Comparison of ENCODE assay signal across 10 cellular contexts in genomic region chr2:216746268-216746667, GRCh38. TPM values are rescaled to one million over a fixed set of nuclear protein-coding genes. Genes with fewer than 3 reads are reported as not detected.
DNase-seq lines count a peak whose midpoint lies in the region; ATAC-seq, FAIRE-seq and TF ChIP-seq lines count a peak whose summit lies in the region.
"Not testable (repeated sequence)": the region's sequence is repeated elsewhere in the genome, so short reads cannot be mapped to it uniquely, and the experiment has no call there.
"Had no signal": no experiment of that assay in that cellular context is flagged by ENCODE, and none has a peak within 500 bp of the region (broad histone marks: within the 10 kb centered on the region; RNA-seq: fewer than 3 reads in every experiment).

No MANE protein-coding gene starts in this region.

- not testable (repeated sequence) for H3K27me3 ChIP-seq in DOHH2 (ENCODE audit: control insufficient read depth, low read length); SK-N-SH (ENCODE audit: insufficient read depth)
- H3K27me3 ChIP-seq in K562 (ENCODE audit: control insufficient read depth in 2 of 2, insufficient read depth in 2 of 2, low read length in 2 of 2) (peaks cover 1 to 10% of the 10 kb centered on the region in 2 experiments; a peak in 4 of 5 replicates), foreskin keratinocyte (peaks cover 11% of the 10 kb centered on the region)

- H2AFZ ChIP-seq in SK-N-SH (ENCODE audit: low read depth); K562 (ENCODE audit: low read depth, low read length): not testable (repeated sequence)

- not testable (repeated sequence) for H3K36me3 ChIP-seq in DOHH2 (ENCODE audit: control insufficient read depth, low read length); SK-N-SH (replicated peaks in 1 of 2; ENCODE audit: control insufficient read depth in 1 of 2, insufficient read depth in 2 of 2, low read length in 1 of 2); K562 (ENCODE audit: control insufficient read depth, insufficient read depth, low read length)

- ATAC-seq in K562, foreskin keratinocyte: not testable (repeated sequence)

- POLR2A ChIA-PET in SK-N-SH (lab: Yijun Ruan, JAX); K562 (lab: Yijun Ruan, JAX): not testable (repeated sequence)

- in situ Hi-C loops in GM13977 (cut with MboI; ENCODE audit: low pct_unique_long_range_greater_than_20kb, low sequenced_read_pairs, unreplicated experiment); KBM-7 (cut with MboI; ENCODE audit: low pct_unique_long_range_greater_than_20kb, low sequenced_read_pairs); K562 (cut with MboI): not testable (repeated sequence)

- H3K79me2 ChIP-seq in DOHH2 (ENCODE audit: control insufficient read depth, low read length); SK-N-SH (ENCODE audit: insufficient read depth); K562 (ENCODE audit: control insufficient read depth, insufficient read depth, low read length): not testable (repeated sequence)

- not testable (repeated sequence) for H3K4me3 ChIP-seq in DOHH2 (ENCODE audit: low read length); SK-N-SH (ENCODE audit: low read depth in 2 of 2, low read length in 1 of 2); K562

- H3F3A ChIP-seq in DOHH2 (ENCODE audit: control insufficient read depth, insufficient read depth); SK-N-SH (replicated peaks; ENCODE audit: insufficient read depth): not testable (repeated sequence)

- not testable (repeated sequence) for DNase-seq in GM13977 (ENCODE audit: low spot score); SK-N-SH; K562 (ENCODE audit: extremely low read depth in 1 of 4, low spot score in 3 of 4); foreskin keratinocyte
- peak; percentile 4 for DNase-seq in KBM-7
- peak; percentile 30 for DNase-seq in NCI-H82 (lab: John Stamatoyannopoulos, UW)
- DNase-seq in stimulated activated CD8-positive, alpha-beta memory T cell treated with anti-CD3 and anti-CD28 coated beads, Interleukin-4, amount 100 ng/mL, for 48 hours = peak; percentile 29

- not testable (repeated sequence) for H3K9me1 ChIP-seq in K562 (ENCODE audit: control insufficient read depth, insufficient read depth, low read length)

- TF ChIP-seq CTCF in DOHH2 (IDR thresholded peaks at IDR 0.05; ENCODE audit: low read depth, low read length, poor library complexity, severe bottlenecking) (peak; percentile 51), GM13977 (IDR thresholded peaks at IDR 0.05; ENCODE audit: extremely low read depth, insufficient read depth, missing control alignments) (peak; percentile 13), SK-N-SH (IDR thresholded peaks at IDR 0.05) (0 out of 2 replicates have a peak, but pooled peaks have one; percentile 22), K562 (IDR thresholded peaks at IDR 0.05 in 2 of 3, conservative IDR thresholded peaks at IDR 0.05 in 1 of 3; ENCODE audit: insufficient read depth in 2 of 3, low read depth in 1 of 3, low read length in 3 of 3) (peak in 2 of 3 experiments; percentile 28 to 35; a peak in 3 of 6 replicates), foreskin keratinocyte (conservative IDR thresholded peaks at IDR 0.05) (peak; percentile 39)

- not testable (repeated sequence) for H3K4me2 ChIP-seq in DOHH2 (ENCODE audit: low read length); SK-N-SH; K562 (ENCODE audit: insufficient read depth, low read length)

- BruUV-seq in K562 (replicated peaks; lab: Mats Ljungman, UMichigan) = not testable (repeated sequence)

- 84% methylated on average over 4 of the region's 5 CpGs for WGBS in SK-N-SH (ENCODE audit: low lambda C conversion rate)
- 44% methylated on average over 5 of the region's 5 CpGs for WGBS in K562 (ENCODE audit: insufficient coverage, low coverage, missing lambda C conversion rate)

- TF ChIP-seq EP300 in SK-N-SH (IDR thresholded peaks at IDR 0.05; ENCODE audit: borderline replicate concordance in 1 of 2, low read depth in 1 of 2, low read length in 1 of 2); K562 (IDR thresholded peaks at IDR 0.05; ENCODE audit: low read length): not testable (repeated sequence)

- intact Hi-C loops in K562 (cut with micrococcal nuclease) = not testable (repeated sequence)

- H3K9me2 ChIP-seq in DOHH2 (replicated peaks; ENCODE audit: control insufficient read depth, low read length); SK-N-SH: not testable (repeated sequence)

- TF ChIP-seq POLR2A in K562 (conservative IDR thresholded peaks at IDR 0.05) = not testable (repeated sequence)

- not testable (repeated sequence) for TF ChIP-seq RAD21 in SK-N-SH (IDR thresholded peaks at IDR 0.05; ENCODE audit: low read length); K562 (CRISPR knock-in tag; conservative IDR thresholded peaks at IDR 0.05 in 1 of 2, IDR thresholded peaks at IDR 0.05 in 1 of 2)

- FAIRE-seq in K562 (lab: Jason Lieb, UNC) = not testable (repeated sequence)

- CTCF ChIA-PET in SK-N-SH (lab: Yijun Ruan, JAX) = interaction anchor here (1.7 kb wide), 1 partner anchor 9 kb away, joined by 3 read pairs; no protein-coding TSS in a partner anchor
- CTCF ChIA-PET in K562 (lab: Yijun Ruan, JAX; ENCODE audit: low intra/inter-chr PET ratio) = not testable (repeated sequence)

- not testable (repeated sequence) for H3K9ac ChIP-seq in SK-N-SH; K562 (ENCODE audit: insufficient read depth in 1 of 2, low read depth in 2 of 2, low read length in 2 of 2)

- H3K4me1 ChIP-seq in DOHH2 (ENCODE audit: control insufficient read depth, low read length); SK-N-SH (ENCODE audit: control insufficient read depth in 1 of 2, insufficient read depth in 2 of 2, low read depth in 1 of 2, low read length in 1 of 2); K562 (replicated peaks in 1 of 2; ENCODE audit: control insufficient read depth in 2 of 2, insufficient read depth in 2 of 2, low read length in 2 of 2); foreskin keratinocyte: not testable (repeated sequence)

- not testable (repeated sequence) for H3K9me3 ChIP-seq in DOHH2 (ENCODE audit: control insufficient read depth, insufficient read depth, low read length); SK-N-SH; K562 (replicated peaks; ENCODE audit: control insufficient read depth, insufficient read depth, low read depth, low read length)

- not testable (repeated sequence) for H4K20me1 ChIP-seq in DOHH2 (ENCODE audit: control insufficient read depth, insufficient read depth, low read depth, low read length); SK-N-SH (ENCODE audit: insufficient read depth); K562 (replicated peaks; ENCODE audit: control insufficient read depth, insufficient read depth, low read length)

- not testable (repeated sequence) for H3K27ac ChIP-seq in DOHH2 (ENCODE audit: low read depth, low read length); SK-N-SH (ENCODE audit: low read depth in 2 of 2, low read length in 1 of 2); K562 (ENCODE audit: extremely low read depth, low read depth, low read length); foreskin keratinocyte

TF ChIP-seq in K562, 482 proteins besides CTCF, POLR2A, EP300 and RAD21:
- peak; percentile 23; the same call in 1 of the 2 replicates for TF ChIP-seq TFAP4 (CRISPR knock-in tag; IDR thresholded peaks at IDR 0.05; ENCODE audit: borderline replicate concordance)
- TF ChIP-seq NFIC (IDR thresholded peaks at IDR 0.05) = peak; percentile 79

RNA-seq across cellular contexts. Expression of gene IGFBP5, which starts 50.9 kb away (rescaled TPM):
- polyA plus RNA-seq in SK-N-SH (2012; rRNA removed) = 156 and 323 TPM in 2 replicates
- 92.2 and 140 TPM in 2 replicates for polyA plus RNA-seq in SK-N-SH (2012; cell fraction: cytosol; rRNA removed)
- polyA plus RNA-seq in SK-N-SH (2012; cell fraction: nucleus; rRNA removed) = 204 and 262 TPM in 2 replicates
- total RNA-seq in K562 (2011; cell fraction: chromatin; rRNA removed; ENCODE audit: low replicate concordance) = 0.05 TPM in 1 of 2 replicates, not detected in the other
- 0.17 TPM in 1 of 2 replicates, not detected in the other for total RNA-seq in K562 (2011; cell fraction: nucleolus; rRNA removed)
- total RNA-seq in K562 (2011; cell fraction: nucleoplasm; rRNA removed) = 0.29 TPM in 1 of 2 replicates, not detected in the other
- not detected in 2 replicates for total RNA-seq in K562 (2014; rRNA removed)
- total RNA-seq in K562 (2014; rRNA removed; fragmentation: Illumina TruSeq; extraction: Trizol) = not detected in 2 replicates
- total RNA-seq in K562 (2015; rRNA removed; fragmentation: Illumina TruSeq; extraction: Trizol) = not detected in 2 replicates
- 1.9 and 2.5 TPM in 2 replicates for total RNA-seq in K562 (2021)
- 0.01 and 0.05 TPM in 2 replicates for polyA plus RNA-seq in K562 (2011; rRNA removed)
- polyA plus RNA-seq in K562 (2011; cell fraction: cytosol; rRNA removed) = under 0.01 and 0.28 TPM in 2 replicates
- polyA plus RNA-seq in K562 (2011; cell fraction: nucleus; rRNA removed) = 0.01 and 0.40 TPM in 2 replicates
- 0.04 and 0.08 TPM in 2 replicates for polyA plus RNA-seq in K562 (2012)
- not detected in 2 replicates for polyA plus RNA-seq in K562 (2014; fragmentation: Illumina TruSeq; extraction: Trizol)
- not detected for polyA plus RNA-seq in K562 (2014; fragmentation: Nextera tagmentation; extraction: Ambion mirVana)
- polyA plus RNA-seq in K562 (2014; rRNA removed) = 0.03 and 0.49 TPM in 2 replicates
- 0.03 and 0.04 TPM in 2 replicates for polyA minus RNA-seq in K562 (2011; rRNA and poly(A)+ RNA removed)
- not detected in 2 replicates for polyA minus RNA-seq in K562 (2011; cell fraction: cytosol; rRNA and poly(A)+ RNA removed)
- under 0.01 TPM in 1 of 2 replicates, not detected in the other for polyA minus RNA-seq in K562 (2011; cell fraction: nucleus; rRNA and poly(A)+ RNA removed)
- total RNA-seq in foreskin keratinocyte = 0.20 and 0.28 TPM in 2 replicates
- 0.07 and 0.19 TPM in 2 replicates for polyA plus RNA-seq in foreskin keratinocyte
- total RNA-seq: T-helper 17 cell had no signal
- polyA plus RNA-seq: CD4-positive, alpha-beta memory T cell had no signal

Comparison
In these comparisons a context has a peak if more than half of its experiments do, and no peak if none do; other contexts are left out.
1. RNA of gene IGFBP5, which starts 50.9 kb away (polyA plus RNA-seq): 92.2 to 323 TPM in SK-N-SH; 0.07 to 0.19 TPM in foreskin keratinocyte and under 0.01 to 0.49 TPM in K562; every median in the first group is over 10 times any median in the second.
2. Peak in every context shown above with its lines, with median percentiles within 50 percentile points of each other: CTCF ChIP-seq.